2 cellular contexts compared by ENCODE assay signal in the genomic region with DNA sequence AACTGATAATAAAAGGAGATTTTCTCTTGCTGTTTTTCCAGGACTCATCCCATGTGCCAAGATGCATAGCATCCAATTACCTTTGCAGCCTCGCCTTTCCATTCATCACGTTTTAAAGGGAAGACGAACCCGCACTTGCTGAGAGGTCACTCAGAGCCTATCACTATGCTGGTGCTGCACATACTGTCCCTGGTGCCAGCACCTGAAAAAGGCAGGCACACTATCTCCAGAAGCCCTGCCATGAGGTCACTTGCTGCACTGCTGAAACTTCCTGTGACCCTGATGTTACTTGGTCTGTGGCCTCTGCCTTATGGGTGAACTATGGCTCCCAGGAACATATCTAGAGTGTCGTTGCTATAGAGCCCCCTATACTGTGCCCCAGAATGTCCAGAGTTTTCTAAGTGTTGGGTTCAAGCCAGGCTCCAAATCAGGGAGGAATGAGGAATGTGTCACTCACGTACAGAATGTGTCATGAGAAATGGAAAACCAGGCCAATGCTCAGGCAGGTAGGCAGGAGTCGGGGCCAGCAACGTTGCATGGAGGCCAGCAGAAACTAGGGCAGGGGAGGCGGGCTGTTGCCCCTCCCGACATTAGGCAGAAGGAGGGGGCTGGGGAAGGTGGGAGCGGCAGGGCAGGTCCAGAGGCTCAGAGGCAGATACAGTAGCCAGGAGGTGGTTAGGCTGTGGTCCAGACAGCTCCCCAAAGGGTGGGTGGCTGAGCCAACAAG.
TF ChIP-seq lines count a peak whose summit lies in the region.

No MANE protein-coding gene starts in this region.

TF ChIP-seq in WTC11, 78 proteins besides CTCF, POLR2A, EP300 and RAD21:
- TF ChIP-seq TEAD4 (CRISPR knock-in tag; IDR thresholded peaks at IDR 0.05) (no peak), RORB (CRISPR knock-in tag; IDR thresholded peaks at IDR 0.05) (no peak), NFYB (CRISPR knock-in tag; conservative IDR thresholded peaks at IDR 0.05; ENCODE audit: low read depth) (no peak), ZNF671 (CRISPR knock-in tag; IDR thresholded peaks at IDR 0.05) (no peak), ESRRA (CRISPR knock-in tag; IDR thresholded peaks at IDR 0.05; ENCODE audit: borderline replicate concordance) (no peak), ATF1 (CRISPR knock-in tag; IDR thresholded peaks at IDR 0.05) (no peak), OVOL2 (CRISPR knock-in tag; IDR thresholded peaks at IDR 0.05; ENCODE audit: borderline replicate concordance) (no peak), NFE2L1 (CRISPR knock-in tag; IDR thresholded peaks at IDR 0.05) (no peak), PRRX2 (CRISPR knock-in tag; IDR thresholded peaks at IDR 0.05) (no peak), NR1H2 (CRISPR knock-in tag; IDR thresholded peaks at IDR 0.05) (no peak), ELF4 (CRISPR knock-in tag; IDR thresholded peaks at IDR 0.05; ENCODE audit: low read depth) (no peak)
- TF ChIP-seq, protein P1, sequence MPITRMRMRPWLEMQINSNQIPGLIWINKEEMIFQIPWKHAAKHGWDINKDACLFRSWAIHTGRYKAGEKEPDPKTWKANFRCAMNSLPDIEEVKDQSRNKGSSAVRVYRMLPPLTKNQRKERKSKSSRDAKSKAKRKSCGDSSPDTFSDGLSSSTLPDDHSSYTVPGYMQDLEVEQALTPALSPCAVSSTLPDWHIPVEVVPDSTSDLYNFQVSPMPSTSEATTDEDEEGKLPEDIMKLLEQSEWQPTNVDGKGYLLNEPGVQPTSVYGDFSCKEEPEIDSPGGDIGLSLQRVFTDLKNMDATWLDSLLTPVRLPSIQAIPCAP (CRISPR knock-in tag; IDR thresholded peaks at IDR 0.05) = no peak
- TF ChIP-seq, protein P2, sequence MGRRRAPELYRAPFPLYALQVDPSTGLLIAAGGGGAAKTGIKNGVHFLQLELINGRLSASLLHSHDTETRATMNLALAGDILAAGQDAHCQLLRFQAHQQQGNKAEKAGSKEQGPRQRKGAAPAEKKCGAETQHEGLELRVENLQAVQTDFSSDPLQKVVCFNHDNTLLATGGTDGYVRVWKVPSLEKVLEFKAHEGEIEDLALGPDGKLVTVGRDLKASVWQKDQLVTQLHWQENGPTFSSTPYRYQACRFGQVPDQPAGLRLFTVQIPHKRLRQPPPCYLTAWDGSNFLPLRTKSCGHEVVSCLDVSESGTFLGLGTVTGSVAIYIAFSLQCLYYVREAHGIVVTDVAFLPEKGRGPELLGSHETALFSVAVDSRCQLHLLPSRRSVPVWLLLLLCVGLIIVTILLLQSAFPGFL (CRISPR knock-in tag; IDR thresholded peaks at IDR 0.05; ENCODE audit: borderline replicate concordance) = no peak
- TF ChIP-seq, protein P3, sequence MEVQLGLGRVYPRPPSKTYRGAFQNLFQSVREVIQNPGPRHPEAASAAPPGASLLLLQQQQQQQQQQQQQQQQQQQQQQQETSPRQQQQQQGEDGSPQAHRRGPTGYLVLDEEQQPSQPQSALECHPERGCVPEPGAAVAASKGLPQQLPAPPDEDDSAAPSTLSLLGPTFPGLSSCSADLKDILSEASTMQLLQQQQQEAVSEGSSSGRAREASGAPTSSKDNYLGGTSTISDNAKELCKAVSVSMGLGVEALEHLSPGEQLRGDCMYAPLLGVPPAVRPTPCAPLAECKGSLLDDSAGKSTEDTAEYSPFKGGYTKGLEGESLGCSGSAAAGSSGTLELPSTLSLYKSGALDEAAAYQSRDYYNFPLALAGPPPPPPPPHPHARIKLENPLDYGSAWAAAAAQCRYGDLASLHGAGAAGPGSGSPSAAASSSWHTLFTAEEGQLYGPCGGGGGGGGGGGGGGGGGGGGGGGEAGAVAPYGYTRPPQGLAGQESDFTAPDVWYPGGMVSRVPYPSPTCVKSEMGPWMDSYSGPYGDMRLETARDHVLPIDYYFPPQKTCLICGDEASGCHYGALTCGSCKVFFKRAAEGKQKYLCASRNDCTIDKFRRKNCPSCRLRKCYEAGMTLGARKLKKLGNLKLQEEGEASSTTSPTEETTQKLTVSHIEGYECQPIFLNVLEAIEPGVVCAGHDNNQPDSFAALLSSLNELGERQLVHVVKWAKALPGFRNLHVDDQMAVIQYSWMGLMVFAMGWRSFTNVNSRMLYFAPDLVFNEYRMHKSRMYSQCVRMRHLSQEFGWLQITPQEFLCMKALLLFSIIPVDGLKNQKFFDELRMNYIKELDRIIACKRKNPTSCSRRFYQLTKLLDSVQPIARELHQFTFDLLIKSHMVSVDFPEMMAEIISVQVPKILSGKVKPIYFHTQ (CRISPR knock-in tag; IDR thresholded peaks at IDR 0.05) = no peak
- TF ChIP-seq, protein P4, sequence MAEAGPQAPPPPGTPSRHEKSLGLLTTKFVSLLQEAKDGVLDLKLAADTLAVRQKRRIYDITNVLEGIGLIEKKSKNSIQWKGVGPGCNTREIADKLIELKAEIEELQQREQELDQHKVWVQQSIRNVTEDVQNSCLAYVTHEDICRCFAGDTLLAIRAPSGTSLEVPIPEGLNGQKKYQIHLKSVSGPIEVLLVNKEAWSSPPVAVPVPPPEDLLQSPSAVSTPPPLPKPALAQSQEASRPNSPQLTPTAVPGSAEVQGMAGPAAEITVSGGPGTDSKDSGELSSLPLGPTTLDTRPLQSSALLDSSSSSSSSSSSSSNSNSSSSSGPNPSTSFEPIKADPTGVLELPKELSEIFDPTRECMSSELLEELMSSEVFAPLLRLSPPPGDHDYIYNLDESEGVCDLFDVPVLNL (CRISPR knock-in tag; IDR thresholded peaks at IDR 0.05; ENCODE audit: borderline replicate concordance, low read depth) = no peak
- TF ChIP-seq, protein P5, sequence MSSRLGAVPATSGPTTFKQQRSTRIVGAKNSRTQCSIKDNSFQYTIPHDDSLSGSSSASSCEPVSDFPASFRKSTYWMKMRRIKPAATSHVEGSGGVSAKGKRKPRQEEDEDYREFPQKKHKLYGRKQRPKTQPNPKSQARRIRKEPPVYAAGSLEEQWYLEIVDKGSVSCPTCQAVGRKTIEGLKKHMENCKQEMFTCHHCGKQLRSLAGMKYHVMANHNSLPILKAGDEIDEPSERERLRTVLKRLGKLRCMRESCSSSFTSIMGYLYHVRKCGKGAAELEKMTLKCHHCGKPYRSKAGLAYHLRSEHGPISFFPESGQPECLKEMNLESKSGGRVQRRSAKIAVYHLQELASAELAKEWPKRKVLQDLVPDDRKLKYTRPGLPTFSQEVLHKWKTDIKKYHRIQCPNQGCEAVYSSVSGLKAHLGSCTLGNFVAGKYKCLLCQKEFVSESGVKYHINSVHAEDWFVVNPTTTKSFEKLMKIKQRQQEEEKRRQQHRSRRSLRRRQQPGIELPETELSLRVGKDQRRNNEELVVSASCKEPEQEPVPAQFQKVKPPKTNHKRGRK (CRISPR knock-in tag; IDR thresholded peaks at IDR 0.05; ENCODE audit: borderline replicate concordance) = no peak
- TF ChIP-seq, protein P6, sequence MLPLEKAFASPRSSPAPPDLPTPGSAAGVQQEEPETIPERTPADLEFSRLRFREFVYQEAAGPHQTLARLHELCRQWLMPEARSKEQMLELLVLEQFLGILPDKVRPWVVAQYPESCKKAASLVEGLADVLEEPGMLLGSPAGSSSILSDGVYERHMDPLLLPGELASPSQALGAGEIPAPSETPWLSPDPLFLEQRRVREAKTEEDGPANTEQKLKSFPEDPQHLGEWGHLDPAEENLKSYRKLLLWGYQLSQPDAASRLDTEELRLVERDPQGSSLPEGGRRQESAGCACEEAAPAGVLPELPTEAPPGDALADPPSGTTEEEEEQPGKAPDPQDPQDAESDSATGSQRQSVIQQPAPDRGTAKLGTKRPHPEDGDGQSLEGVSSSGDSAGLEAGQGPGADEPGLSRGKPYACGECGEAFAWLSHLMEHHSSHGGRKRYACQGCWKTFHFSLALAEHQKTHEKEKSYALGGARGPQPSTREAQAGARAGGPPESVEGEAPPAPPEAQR (CRISPR knock-in tag; IDR thresholded peaks at IDR 0.05) = no peak

TF ChIP-seq in H1, 55 proteins besides CTCF, POLR2A, EP300 and RAD21:
- TF ChIP-seq SIN3A (conservative IDR thresholded peaks at IDR 0.05 in 1 of 2, IDR thresholded peaks at IDR 0.05 in 1 of 2; ENCODE audit: low read depth in 1 of 2, low read length in 2 of 2) = no peak
- no peak for TF ChIP-seq RNF2 (IDR thresholded peaks at IDR 0.05; ENCODE audit: borderline replicate concordance, low read depth, low read length, missing control alignments, poor library complexity, severe bottlenecking)
